Comparison of ENCODE assay signal across 10 cellular contexts in the genomic region with DNA sequence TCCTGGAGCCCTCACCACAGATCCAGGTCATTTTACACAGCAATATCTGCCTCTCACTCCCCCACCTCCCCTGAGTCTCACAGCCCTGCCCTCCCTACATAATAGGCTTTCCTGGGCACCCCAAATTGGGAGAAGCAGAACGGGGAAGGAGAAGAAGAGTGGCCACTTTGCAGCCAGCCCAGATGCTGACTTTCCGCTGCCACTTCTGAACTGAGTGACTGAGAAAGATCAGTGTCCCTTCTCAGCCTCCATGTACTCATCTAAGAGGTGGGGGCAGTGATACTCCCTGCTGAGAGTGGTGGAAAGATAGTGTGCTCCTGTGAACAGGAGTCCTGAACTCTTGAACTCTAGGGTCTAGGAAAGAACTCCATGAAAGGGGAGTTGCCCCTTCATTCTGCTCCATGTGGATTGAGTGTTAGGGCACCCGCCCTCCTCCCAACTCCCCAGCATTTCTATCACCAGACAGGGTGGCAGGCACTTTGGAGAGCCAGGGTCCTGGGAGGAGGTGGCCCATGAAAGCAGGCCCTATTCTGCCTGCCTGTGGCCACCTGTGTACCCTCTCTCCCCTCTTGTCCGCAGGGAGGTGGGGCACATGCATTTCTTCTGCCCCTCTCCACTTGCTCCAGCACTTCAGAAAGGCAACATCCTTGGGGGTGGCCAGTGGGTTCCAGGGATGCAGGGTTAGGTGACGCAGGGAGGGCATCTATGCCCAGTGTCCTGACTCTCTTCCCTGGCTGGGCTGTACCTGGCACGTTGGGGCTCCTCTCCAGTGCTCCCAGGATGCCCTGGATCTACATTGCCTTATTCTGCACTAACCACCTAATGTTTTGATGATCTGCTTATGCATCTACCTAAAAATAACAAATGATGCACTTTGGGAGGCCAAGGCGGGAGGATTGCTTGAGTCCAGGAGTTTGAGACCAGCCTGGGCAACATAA. TPM values are rescaled to one million over a fixed set of nuclear protein-coding genes. Genes with fewer than 3 reads are reported as not detected.
DNase-seq lines count a peak whose midpoint lies in the region; ATAC-seq and TF ChIP-seq lines count a peak whose summit lies in the region.
"Had no signal": no experiment of that assay in that cellular context is flagged by ENCODE, and none has a peak within 500 bp of the region (broad histone marks: within the 10 kb centered on the region; RNA-seq: fewer than 3 reads in every experiment).

No MANE protein-coding gene starts in this region.

- H3K27ac ChIP-seq in effector memory CD4-positive, alpha-beta T cell (ENCODE audit: insufficient read depth, low read length, poor library complexity, severe bottlenecking) = peak overlapping the region; percentile 27
- H3K27ac ChIP-seq: heart left ventricle had no signal

- peak overlapping the region; percentile 36 for H3K4me3 Mint-ChIP-seq in activated CD4-positive, alpha-beta T cell treated with anti-CD3 and anti-CD28 coated beads, Interleukin-2, amount 10 ng/mL, durations not matched to agents 7 days and 5 days
- peak overlapping the region; percentile 63 for H3K4me3 Mint-ChIP-seq in stimulated activated effector memory CD8-positive, alpha-beta T cell treated with anti-CD3 and anti-CD28 coated beads, Interleukin-12 subunit alpha, Interleukin-12 subunit beta, amount 100 ng/mL, for 72 hours

- TF ChIP-seq CTCF in GM20000 (IDR thresholded peaks at IDR 0.05; ENCODE audit: extremely low read depth, missing control alignments) (no peak), GM10248 (IDR thresholded peaks at IDR 0.05; ENCODE audit: control extremely low read depth, extremely low read depth, low read depth, missing control alignments) (no peak)

- no peaks in the 10 kb centered on the region for H3K27me3 ChIP-seq in effector memory CD4-positive, alpha-beta T cell (replicated peaks; ENCODE audit: control insufficient read depth, insufficient read depth, low read length, poor library complexity, severe bottlenecking)
- H3K27me3 ChIP-seq: heart left ventricle had no signal

- peaks cover 7% of the 10 kb centered on the region for H3K27me3 Mint-ChIP-seq in activated CD4-positive, alpha-beta T cell treated with anti-CD3 and anti-CD28 coated beads, Interleukin-2, amount 10 ng/mL, durations not matched to agents 7 days and 5 days

- H3K36me3 ChIP-seq in effector memory CD4-positive, alpha-beta T cell (ENCODE audit: control insufficient read depth, insufficient read depth, low read length) = no peaks in the 10 kb centered on the region
- H3K36me3 ChIP-seq: heart left ventricle had no signal

- H3K9me3 ChIP-seq in effector memory CD4-positive, alpha-beta T cell (ENCODE audit: control insufficient read depth, low read length) = peaks cover 5% of the 10 kb centered on the region

- no peak for DNase-seq in activated CD4-positive, alpha-beta T cell treated with anti-CD3 and anti-CD28 coated beads, Interleukin-2, amount 10 ng/mL, durations not matched to agents 7 days and 5 days
- DNase-seq in activated CD4-positive, alpha-beta T cell treated with anti-CD3 and anti-CD28 coated beads, Interleukin-2, amount 50 U/mL, for 4 hours = no peak
- DNase-seq in RPMI8226 (peak; percentile 20), GM20000 (ENCODE audit: low spot score) (no peak), GM10248 (ENCODE audit: extremely low spot score) (no peak)
- DNase-seq in effector memory CD4-positive, alpha-beta T cell = no peak
- DNase-seq in stimulated activated effector memory CD8-positive, alpha-beta T cell treated with anti-CD3 and anti-CD28 coated beads, Interleukin-12 subunit alpha, Interleukin-12 subunit beta, amount 100 ng/mL, for 72 hours (ENCODE audit: low spot score in 2 of 2) = no peak
- DNase-seq: dermis blood vessel endothelial cell had no signal

- peaks cover 5% of the 10 kb centered on the region for H3K9me3 Mint-ChIP-seq in activated CD4-positive, alpha-beta T cell treated with anti-CD3 and anti-CD28 coated beads, Interleukin-2, amount 10 ng/mL, durations not matched to agents 7 days and 5 days
- peaks cover 5% of the 10 kb centered on the region for H3K9me3 Mint-ChIP-seq in stimulated activated effector memory CD8-positive, alpha-beta T cell treated with anti-CD3 and anti-CD28 coated beads, Interleukin-12 subunit alpha, Interleukin-12 subunit beta, amount 100 ng/mL, for 72 hours

- POLR2A ChIA-PET in activated CD4-positive, alpha-beta T cell treated with anti-CD3 and anti-CD28 coated beads, Interleukin-2, amount 10 ng/mL, durations not matched to agents 7 days and 5 days (lab: Charles Lee) = interaction anchor here (1.0 kb wide), 1 partner anchor 45 kb away, joined by 4 read pairs; no protein-coding TSS in a partner anchor
- POLR2A ChIA-PET in GM10248 (lab: Yijun Ruan, JAX) = interaction anchor here (1.2 kb wide), 1 partner anchor 521 kb away, joined by 3 read pairs; a partner anchor contains a TSS

- H3K27ac Mint-ChIP-seq in activated CD4-positive, alpha-beta T cell treated with anti-CD3 and anti-CD28 coated beads, Interleukin-2, amount 10 ng/mL, durations not matched to agents 7 days and 5 days = peak overlapping the region; percentile 83
- H3K27ac Mint-ChIP-seq in stimulated activated effector memory CD8-positive, alpha-beta T cell treated with anti-CD3 and anti-CD28 coated beads, Interleukin-12 subunit alpha, Interleukin-12 subunit beta, amount 100 ng/mL, for 72 hours = peak overlapping the region; percentile 92

- peak overlapping the region; percentile 8 for H3K4me3 ChIP-seq in effector memory CD4-positive, alpha-beta T cell (ENCODE audit: insufficient read depth, low read depth, low read length, poor library complexity, severe bottlenecking)
- H3K4me3 ChIP-seq: heart left ventricle had no signal

- H3K4me1 Mint-ChIP-seq in activated CD4-positive, alpha-beta T cell treated with anti-CD3 and anti-CD28 coated beads, Interleukin-2, amount 10 ng/mL, durations not matched to agents 7 days and 5 days = peaks cover 32% of the 10 kb centered on the region
- H3K4me1 Mint-ChIP-seq in stimulated activated effector memory CD8-positive, alpha-beta T cell treated with anti-CD3 and anti-CD28 coated beads, Interleukin-12 subunit alpha, Interleukin-12 subunit beta, amount 100 ng/mL, for 72 hours = peaks cover 33% of the 10 kb centered on the region

- CTCF ChIA-PET in activated CD4-positive, alpha-beta T cell treated with anti-CD3 and anti-CD28 coated beads, Interleukin-2, amount 10 ng/mL, durations not matched to agents 7 days and 5 days (lab: Charles Lee) = interaction anchor here (0.5 to 2.6 kb wide), 9 partner anchors 8 to 357 kb away, joined by 3 to 10 read pairs (median 3); no protein-coding TSS in a partner anchor
- CTCF ChIA-PET in GM10248 (lab: Yijun Ruan, JAX) = interaction anchor here (1.0 to 2.7 kb wide), 9 partner anchors 9 to 354 kb away, joined by 3 to 36 read pairs (median 23); a partner anchor contains a TSS

- H3K36me3 Mint-ChIP-seq in activated CD4-positive, alpha-beta T cell treated with anti-CD3 and anti-CD28 coated beads, Interleukin-2, amount 10 ng/mL, durations not matched to agents 7 days and 5 days (ENCODE audit: low read depth) = peaks cover under 1% of the 10 kb centered on the region
- H3K36me3 Mint-ChIP-seq in stimulated activated effector memory CD8-positive, alpha-beta T cell treated with anti-CD3 and anti-CD28 coated beads, Interleukin-12 subunit alpha, Interleukin-12 subunit beta, amount 100 ng/mL, for 72 hours = no peaks in the 10 kb centered on the region

- H3K4me1 ChIP-seq in effector memory CD4-positive, alpha-beta T cell (ENCODE audit: control insufficient read depth, insufficient read depth, low read length, poor library complexity, severe bottlenecking) = peaks cover 17% of the 10 kb centered on the region

- ATAC-seq in stimulated activated effector memory CD8-positive, alpha-beta T cell treated with anti-CD3 and anti-CD28 coated beads, Interleukin-12 subunit alpha, Interleukin-12 subunit beta, amount 100 ng/mL, for 72 hours = no peak
- ATAC-seq in GM18511 (IDR thresholded peaks at IDR 0.05; ENCODE audit: unreplicated experiment) = no peak

RNA-seq across cellular contexts. Expression of a gene that starts 38.3 kb away (rescaled TPM):
- 10 to 100 TPM; 37.3 to 46.4 TPM for total RNA-seq in activated CD4-positive, alpha-beta T cell treated with anti-CD3 and anti-CD28 coated beads, Interleukin-2, amount 10 ng/mL, durations not matched to agents 7 days and 5 days

RNA-seq across cellular contexts. Expression of a gene that starts 44.1 kb away (rescaled TPM):
- total RNA-seq in activated CD4-positive, alpha-beta T cell treated with anti-CD3 and anti-CD28 coated beads, Interleukin-2, amount 10 ng/mL, durations not matched to agents 7 days and 5 days = 10 to 100 TPM; 23.7 to 25.8 TPM
